ENCODE assay signal across 21 cellular contexts in the genomic region with DNA sequence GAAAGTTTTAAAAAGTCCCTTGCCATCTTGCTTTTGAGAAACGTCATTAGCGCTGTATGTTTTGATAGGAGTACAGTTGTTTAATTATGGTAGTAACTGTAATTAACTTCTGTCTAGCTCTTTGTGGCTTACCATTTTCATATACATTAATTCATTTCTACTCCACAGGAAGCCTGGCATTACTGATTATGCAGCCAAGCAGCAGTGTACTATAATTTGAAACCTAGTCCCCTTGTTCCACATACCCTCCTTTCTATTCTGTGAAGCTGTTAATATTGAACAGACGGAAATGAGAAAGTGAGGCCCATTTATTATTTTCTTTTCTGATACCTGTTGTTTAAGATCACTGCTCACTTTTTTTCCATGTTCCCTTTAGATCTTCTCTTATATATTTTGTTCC.
"Had no signal": no experiment of that assay in that cellular context is flagged by ENCODE, and none has a peak within 500 bp of the region (broad histone marks: within the 10 kb centered on the region; RNA-seq: fewer than 3 reads in every experiment).

No MANE protein-coding gene starts in this region.

- H3K27me3 ChIP-seq: foreskin keratinocyte, hepatocyte, right lobe of liver, tibial artery, upper lobe of right lung, vagina had no signal

- H3K27ac ChIP-seq: foreskin keratinocyte, hepatocyte, parathyroid adenoma, psoas muscle, right lobe of liver, tibial artery, upper lobe of right lung, vagina had no signal

- H3K4me1 ChIP-seq: foreskin keratinocyte, parathyroid adenoma, tibial artery, upper lobe of right lung, vagina had no signal

- H3K4me3 ChIP-seq: hepatocyte, lung, psoas muscle, right lobe of liver, tibial artery, upper lobe of right lung, vagina had no signal

- DNase-seq: effector CD4-positive, alpha-beta T cell; endodermal cell; erythroblast; foreskin keratinocyte; kidney; left cardiac atrium; left ventricle myocardium superior; mesenchymal stem cell; midbrain; occipital lobe; psoas muscle; retina; right lobe of liver; stimulated activated CD4-positive, alpha-beta T cell treated with anti-CD3 and anti-CD28 coated beads, Interleukin-4, amount 100 ng/mL, for 1 hour; stimulated activated CD8-positive, alpha-beta memory T cell treated with anti-CD3 and anti-CD28 coated beads, Interleukin-4, amount 100 ng/mL, for 48 hours; tibial artery; upper lobe of right lung had no signal

- H3K9me3 ChIP-seq: psoas muscle, right lobe of liver, tibial artery, upper lobe of right lung, vagina had no signal

- H3K36me3 ChIP-seq: right lobe of liver, tibial artery, upper lobe of right lung, vagina had no signal
